ENCODE assay signal across 25 cellular contexts in the genomic region with DNA sequence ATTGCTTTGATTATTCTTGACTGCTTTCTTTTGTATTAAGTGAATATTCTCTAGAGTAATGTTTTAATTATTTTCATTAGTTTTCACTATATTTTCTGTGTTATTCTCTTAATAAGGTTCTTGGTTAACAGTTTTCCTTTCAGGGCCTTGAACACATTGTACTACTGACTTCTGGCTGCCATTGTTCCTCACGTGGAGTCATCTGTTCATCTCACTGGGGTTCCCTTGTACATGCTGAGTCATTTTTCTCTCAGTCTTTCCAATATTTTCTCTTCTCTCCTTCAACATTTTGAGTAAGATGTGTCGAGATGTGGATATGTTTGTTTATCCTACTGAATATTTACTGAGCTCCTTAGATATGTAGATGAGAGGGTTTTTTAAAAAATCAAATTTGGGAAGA.
"Had no signal": no experiment of that assay in that cellular context is flagged by ENCODE, and none has a peak within 500 bp of the region (broad histone marks: within the 10 kb centered on the region; RNA-seq: fewer than 3 reads in every experiment).

No MANE protein-coding gene starts in this region.

- H3K4me3 ChIP-seq: coronary artery, dorsolateral prefrontal cortex, esophagus muscularis mucosa, gastroesophageal sphincter, heart left ventricle, hepatocyte, lower lobe of right lung, mucosa of descending colon had no signal

- H3K27me3 Mint-ChIP-seq: naive B cell had no signal

- H3K79me2 ChIP-seq: hepatocyte had no signal

- H3K4me1 ChIP-seq: esophagus muscularis mucosa, foreskin keratinocyte, gastroesophageal sphincter, heart left ventricle, lower lobe of right lung had no signal

- H3K27me3 ChIP-seq: foreskin keratinocyte, hepatocyte had no signal

- H3K4me1 Mint-ChIP-seq: immature natural killer cell, mesothelial cell of epicardium, naive B cell had no signal

- H3K27ac ChIP-seq: coronary artery, dorsolateral prefrontal cortex, esophagus muscularis mucosa, foreskin keratinocyte, gastroesophageal sphincter, heart left ventricle, hepatocyte, lower lobe of right lung had no signal

- ATAC-seq: foreskin keratinocyte, gastroesophageal sphincter, heart left ventricle, left colon, left lobe of liver, left ventricle myocardium superior, lower lobe of right lung, mucosa of descending colon had no signal

- H3K36me3 ChIP-seq: esophagus muscularis mucosa, gastroesophageal sphincter, heart left ventricle, lower lobe of right lung had no signal

- H3K4me3 Mint-ChIP-seq: immature natural killer cell, mesothelial cell of epicardium, naive B cell had no signal

- FAIRE-seq: colon, endothelial cell of umbilical vein, frontal cortex, kidney had no signal

- DNase-seq: dermis blood vessel endothelial cell; effector CD4-positive, alpha-beta T cell; effector memory CD4-positive, alpha-beta T cell; foreskin keratinocyte; heart left ventricle; hypothalamus; immature natural killer cell; kidney; kidney glomerular epithelial cell; left colon; left ventricle myocardium superior; lower lobe of right lung; mesenchymal stem cell; mucosa of descending colon; naive B cell had no signal

- H3K36me3 Mint-ChIP-seq: naive B cell had no signal

- H3K4me2 ChIP-seq: hepatocyte had no signal

- H3K27ac Mint-ChIP-seq: immature natural killer cell, mesothelial cell of epicardium had no signal

- H2AFZ ChIP-seq: hepatocyte had no signal
